14 cellular contexts compared by ENCODE assay signal in genomic region chr1:212785871-212786270, GRCh38. TPM values are rescaled to one million over a fixed set of nuclear protein-coding genes. Genes with fewer than 3 reads are reported as not detected.
DNase-seq lines count a peak whose midpoint lies in the region; ATAC-seq and TF ChIP-seq lines count a peak whose summit lies in the region.
"Had no signal": no experiment of that assay in that cellular context is flagged by ENCODE, and none has a peak within 500 bp of the region (broad histone marks: within the 10 kb centered on the region; RNA-seq: fewer than 3 reads in every experiment).

No MANE protein-coding gene starts in this region.

- H3K27me3 ChIP-seq in breast epithelium = no peaks in the 10 kb centered on the region
- H3K27me3 ChIP-seq: BE2C had no signal

- no peak for TF ChIP-seq CTCF in MCF 10A (IDR thresholded peaks at IDR 0.05; ENCODE audit: unreplicated experiment)
- TF ChIP-seq CTCF in breast epithelium (IDR thresholded peaks at IDR 0.05) = no peak
- no peak for TF ChIP-seq CTCF in HFFc6 (IDR thresholded peaks at IDR 0.05)
- TF ChIP-seq CTCF in mucosa of descending colon (IDR thresholded peaks at IDR 0.05) = no peak

- H3K36me3 ChIP-seq in breast epithelium = peaks cover 4% of the 10 kb centered on the region
- H3K36me3 ChIP-seq in mucosa of descending colon (ENCODE audit: low read depth) = no peaks in the 10 kb centered on the region

- H3K27ac ChIP-seq in breast epithelium = no peak overlapping the region

- CTCF ChIA-PET in MCF 10A (lab: Yijun Ruan, JAX) = interaction anchor here (0.6 to 6.1 kb wide), 15 partner anchors 8 to 330 kb away, joined by 3 to 147 read pairs (median 3); no protein-coding TSS in a partner anchor

- no peak overlapping the region for H3K4me3 Mint-ChIP-seq in MCF 10A (ENCODE audit: unreplicated experiment)
- H3K4me3 Mint-ChIP-seq in HFFc6 = no peak overlapping the region
- no peak overlapping the region for H3K4me3 Mint-ChIP-seq in memory B cell
- H3K4me3 Mint-ChIP-seq: CD4-positive, CD25-positive, alpha-beta regulatory T cell; CD8-positive, alpha-beta memory T cell; H9 had no signal

- H3K4me1 ChIP-seq in breast epithelium = peaks cover 0 to 10% of the 10 kb centered on the region in 2 donors
- peaks cover 1% of the 10 kb centered on the region for H3K4me1 ChIP-seq in mucosa of descending colon (ENCODE audit: low read depth)
- H3K4me1 ChIP-seq: BE2C had no signal

- H3K36me3 Mint-ChIP-seq in MCF 10A (ENCODE audit: insufficient read depth, unreplicated experiment) = peaks cover 48% of the 10 kb centered on the region
- peaks cover 7% of the 10 kb centered on the region for H3K36me3 Mint-ChIP-seq in HFFc6 (ENCODE audit: low read depth)
- peaks cover 19% of the 10 kb centered on the region for H3K36me3 Mint-ChIP-seq in memory B cell

- H3K4me3 ChIP-seq in breast epithelium (no peak overlapping the region), mucosa of descending colon (no peak overlapping the region)

- H3K27ac Mint-ChIP-seq in MCF 10A (ENCODE audit: low read depth, unreplicated experiment) = peak overlapping the region; percentile 8
- H3K27ac Mint-ChIP-seq in HFFc6 = 0 out of 2 replicates have a peak overlapping the region, but pooled peaks have one; percentile 4
- H3K27ac Mint-ChIP-seq in memory B cell = peak overlapping the region; percentile 72
- H3K27ac Mint-ChIP-seq: CD4-positive, CD25-positive, alpha-beta regulatory T cell had no signal

- H3K9me3 Mint-ChIP-seq in MCF 10A (ENCODE audit: unreplicated experiment) = no peaks in the 10 kb centered on the region
- H3K9me3 Mint-ChIP-seq in HFFc6 = no peaks in the 10 kb centered on the region
- no peaks in the 10 kb centered on the region for H3K9me3 Mint-ChIP-seq in memory B cell
- H3K9me3 Mint-ChIP-seq: CD4-positive, CD25-positive, alpha-beta regulatory T cell; CD8-positive, alpha-beta memory T cell had no signal

- no peak for ATAC-seq in memory B cell (ENCODE audit: low read depth)
- ATAC-seq in mucosa of descending colon = no peak

- DNase-seq in MCF 10A (ENCODE audit: unreplicated experiment) (no peak), breast epithelium (ENCODE audit: low spot score in 2 of 2) (no peak), HFFc6 (no peak), memory B cell (ENCODE audit: low spot score in 2 of 2) (no peak), mucosa of descending colon (no peak), NCI-H1694 treated with DMSO at 0.1 percent for 48 hours (lab: John Stamatoyannopoulos, UW) (no peak), islet precursor cell (no peak)
- DNase-seq: ACHN; BE2C; C1 segment of cervical spinal cord; CD4-positive, CD25-positive, alpha-beta regulatory T cell; CD8-positive, alpha-beta memory T cell; COR-L47; H9 had no signal

- no peaks in the 10 kb centered on the region for H3K27me3 Mint-ChIP-seq in MCF 10A (ENCODE audit: insufficient read depth, unreplicated experiment)
- 0 out of 2 replicates have a peak, but pooled peaks cover 2% of the 10 kb centered on the region for H3K27me3 Mint-ChIP-seq in HFFc6 (ENCODE audit: insufficient read depth)
- H3K27me3 Mint-ChIP-seq in memory B cell = no peaks in the 10 kb centered on the region
- H3K27me3 Mint-ChIP-seq: CD4-positive, CD25-positive, alpha-beta regulatory T cell; CD8-positive, alpha-beta memory T cell had no signal

- no peak for TF ChIP-seq POLR2A in breast epithelium (IDR thresholded peaks at IDR 0.05)

- intact Hi-C loops in MCF 10A (cut with micrococcal nuclease) (no loop called here), breast epithelium (cut with DNase I; ENCODE audit: low total_unique reads) (no loop called here), mucosa of descending colon (cut with DNase I, micrococcal nuclease) (no loop called here)

- POLR2A ChIA-PET in MCF 10A (lab: Yijun Ruan, JAX) = interaction anchor here (0.9 to 1.9 kb wide), 4 partner anchors 178 to 316 kb away, joined by 3 to 6 read pairs (median 3); no protein-coding TSS in a partner anchor

- no TSS peak for BruUV-seq in MCF 10A (replicated peaks; lab: Mats Ljungman, UMichigan)

- H3K9me3 ChIP-seq in breast epithelium = no peaks in the 10 kb centered on the region
- H3K9me3 ChIP-seq in mucosa of descending colon = no peaks in the 10 kb centered on the region
- H3K9me3 ChIP-seq: BE2C had no signal

- H3K4me1 Mint-ChIP-seq in MCF 10A (ENCODE audit: insufficient read depth, unreplicated experiment) (peaks cover 13% of the 10 kb centered on the region), HFFc6 (ENCODE audit: low read depth) (peaks cover 17% of the 10 kb centered on the region), memory B cell (peaks cover 9% of the 10 kb centered on the region)

RNA-seq across cellular contexts. Expression of gene NSL1, which starts 5.7 kb away (rescaled TPM):
- total RNA-seq in MCF 10A (2022) = 39.7 and 42.2 TPM in 2 replicates
- 10 to 100 TPM; 28.5 to 47.5 (median 44.6) TPM for total RNA-seq in breast epithelium
- 10 to 100 TPM; 28.7 to 35.1 (median 30.4) TPM for total RNA-seq in HFFc6 (2021; fragmentation: NEBNext Ultra II Directional; extraction: Animal tissue kit (Norgen Biotek cat#: 25700))
- total RNA-seq in mucosa of descending colon = 10 to 100 TPM; 20.4 to 25.3 (median 21.5) TPM

RNA-seq across cellular contexts. Expression of gene TATDN3, which starts 5.8 kb away (rescaled TPM):
- total RNA-seq in MCF 10A (2022) (31.5 and 35.7 TPM in 2 replicates), breast epithelium (10 to 100 TPM in 2 of 3 donors, 1 to 10 TPM in 1; 9.2 to 28.6 (median 15.5) TPM), mucosa of descending colon (10 to 100 TPM in 2 of 3 donors, 1 to 10 TPM in 1; 9.2 to 10.8 (median 10.5) TPM)
- 10 to 100 TPM in 5 of 6 experiments, 1 to 10 TPM in 1; 8.6 to 14.4 (median 12.1) TPM for total RNA-seq in HFFc6 (2021; fragmentation: NEBNext Ultra II Directional; extraction: Animal tissue kit (Norgen Biotek cat#: 25700))

Comparison
In these comparisons a context has a peak if more than half of its experiments do, and no peak if none do; other contexts are left out.
1. H3K27ac Mint-ChIP-seq: peak in every context shown above with its lines; median percentile 72 in memory B cell; 8 in MCF 10A; 4 in HFFc6.